In the genomic region with DNA sequence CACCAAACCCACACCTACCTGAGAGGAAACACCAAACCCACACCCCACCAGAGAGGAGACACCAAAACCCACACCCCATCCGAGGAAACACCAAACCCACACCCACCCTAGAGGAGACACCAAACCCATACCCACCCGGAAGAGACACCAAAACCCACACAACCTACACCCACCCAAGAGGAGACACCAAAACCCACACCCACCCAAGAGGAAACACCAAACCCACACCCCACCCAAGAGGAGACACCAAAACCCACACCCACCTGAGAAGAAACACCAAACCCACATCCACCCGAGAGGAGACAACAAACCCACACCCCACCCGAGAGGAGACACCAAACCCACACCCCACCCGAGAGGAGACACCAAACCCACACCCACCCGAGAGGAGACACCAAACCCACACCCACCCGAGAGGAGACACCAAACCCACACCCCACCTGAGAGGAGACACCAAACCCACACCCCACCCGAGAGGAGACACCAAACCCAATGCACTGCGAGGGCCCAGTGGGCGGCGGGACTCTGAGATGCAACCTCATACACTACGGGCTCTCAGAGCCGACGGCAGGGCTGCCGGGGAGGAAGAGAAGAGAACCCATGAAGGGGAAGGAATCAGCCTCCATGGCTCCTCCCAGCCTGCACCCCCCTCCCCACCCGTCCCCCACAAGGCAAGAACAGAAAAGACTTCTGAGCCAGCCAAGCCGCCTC, we compare ENCODE assay signal across 24 cellular contexts.
DNase-seq lines count a peak whose midpoint lies in the region; ATAC-seq and TF ChIP-seq lines count a peak whose summit lies in the region.
"Had no signal": no experiment of that assay in that cellular context is flagged by ENCODE, and none has a peak within 500 bp of the region (broad histone marks: within the 10 kb centered on the region; RNA-seq: fewer than 3 reads in every experiment).

No MANE protein-coding gene starts in this region.

- no peak overlapping the region for H3K4me3 ChIP-seq in DND-41 (ENCODE audit: low read depth in 1 of 2, low read length in 2 of 2)
- no peak overlapping the region for H3K4me3 ChIP-seq in esophagus squamous epithelium
- H3K4me3 ChIP-seq: BLaER1 treated with 17β-estradiol and CSF1 and Interleukin-3, amounts not matched to agents 10 nM and 100 nM; cardiac muscle cell; K562; MG63; prostate gland; testis had no signal

- intact Hi-C loops in activated T-helper 1 cell treated with anti-CD3 and anti-CD28 coated beads, Interleukin-12 subunit alpha, Interleukin-12 subunit beta, Interleukin-2, Interleukin-4 antibody, amounts not matched to agents 30 ng/mL and 10 ng/mL and 1 ng/mL, durations not matched to agents 14 hours and 24 hours and 36 hours (cut with micrococcal nuclease): no loop called here
- intact Hi-C loops in esophagus squamous epithelium (cut with DNase I): no loop called here

- H3K36me3 Mint-ChIP-seq in activated naive CD4-positive, alpha-beta T cell treated with anti-CD3 and anti-CD28 coated beads, Interleukin-2, amount 50 U/mL, for 72 hours: peaks cover 23 to 31% of the 10 kb centered on the region in 2 donors
- H3K36me3 Mint-ChIP-seq in activated T-helper 1 cell treated with anti-CD3 and anti-CD28 coated beads, Interleukin-12 subunit alpha, Interleukin-12 subunit beta, Interleukin-2, Interleukin-4 antibody, amounts not matched to agents 30 ng/mL and 10 ng/mL and 1 ng/mL, durations not matched to agents 14 hours and 24 hours and 36 hours (ENCODE audit: low read depth): peaks cover 34% of the 10 kb centered on the region
- peaks cover 16 to 43% (median 25%) of the 10 kb centered on the region in 3 donors for H3K36me3 Mint-ChIP-seq in naive thymus-derived CD8-positive, alpha-beta T cell

- POLR2A ChIA-PET in naive thymus-derived CD8-positive, alpha-beta T cell (lab: Charles Lee): no interaction called here

- H3K36me3 ChIP-seq in DND-41 (ENCODE audit: insufficient read depth, low read length) (peaks cover 72% of the 10 kb centered on the region), esophagus squamous epithelium (peaks cover 0 to 76% (median 0%) of the 10 kb centered on the region in 3 donors)
- H3K36me3 ChIP-seq: cardiac muscle cell, prostate gland had no signal

- 74 to 80% methylated on average over 2 to 3 of the region's 17 CpGs for WGBS in esophagus squamous epithelium, 2 donors

- DNase-seq in activated naive CD4-positive, alpha-beta T cell treated with anti-CD3 and anti-CD28 coated beads, Interleukin-2, amount 50 U/mL, for 72 hours (ENCODE audit: low spot score in 2 of 2): no peak
- DNase-seq in activated naive CD4-positive, alpha-beta T cell treated with anti-CD3 and anti-CD28 coated beads, Interleukin-2, amount 50 U/mL, for 16 hours: no peak
- DNase-seq in DND-41: no peak
- DNase-seq in activated T-helper 1 cell treated with anti-CD3 and anti-CD28 coated beads, Interleukin-12 subunit alpha, Interleukin-12 subunit beta, Interleukin-2, Interleukin-4 antibody, amounts not matched to agents 30 ng/mL and 10 ng/mL and 1 ng/mL, durations not matched to agents 14 hours and 24 hours and 36 hours (ENCODE audit: low spot score): no peak
- peak in 2 of 10 donors; percentile 9 to 18 for DNase-seq in naive thymus-derived CD8-positive, alpha-beta T cell
- no peak for DNase-seq in esophagus squamous epithelium (lab: John Stamatoyannopoulos, UW)
- DNase-seq in substantia nigra (lab: John Stamatoyannopoulos, UW): no peak
- DNase-seq: ACHN, foreskin fibroblast, MG63, NCI-H1436 treated with DMSO at 0.1 percent for 48 hours, NCI-H526 treated with DMSO at 0.1 percent for 48 hours, SK-N-SH, T-helper 9 cell, testis had no signal

- peaks cover 4 to 8% of the 10 kb centered on the region in 2 donors for H3K9me3 Mint-ChIP-seq in activated naive CD4-positive, alpha-beta T cell treated with anti-CD3 and anti-CD28 coated beads, Interleukin-2, amount 50 U/mL, for 72 hours
- H3K9me3 Mint-ChIP-seq in activated T-helper 1 cell treated with anti-CD3 and anti-CD28 coated beads, Interleukin-12 subunit alpha, Interleukin-12 subunit beta, Interleukin-2, Interleukin-4 antibody, amounts not matched to agents 30 ng/mL and 10 ng/mL and 1 ng/mL, durations not matched to agents 14 hours and 24 hours and 36 hours: peaks cover 26% of the 10 kb centered on the region
- H3K9me3 Mint-ChIP-seq in naive thymus-derived CD8-positive, alpha-beta T cell: peaks cover 0 to 34% (median 10%) of the 10 kb centered on the region in 9 donors
- H3K9me3 Mint-ChIP-seq: mesothelial cell of epicardium, neural crest cell had no signal

- peaks cover 7% of the 10 kb centered on the region for H3K9me3 ChIP-seq in DND-41 (ENCODE audit: insufficient read depth, low read length, severe bottlenecking)
- no peaks in the 10 kb centered on the region for H3K9me3 ChIP-seq in esophagus squamous epithelium
- H3K9me3 ChIP-seq: MG63, prostate gland, SK-N-SH, testis had no signal

- no peak overlapping the region for H3K4me3 Mint-ChIP-seq in activated T-helper 1 cell treated with anti-CD3 and anti-CD28 coated beads, Interleukin-12 subunit alpha, Interleukin-12 subunit beta, Interleukin-2, Interleukin-4 antibody, amounts not matched to agents 30 ng/mL and 10 ng/mL and 1 ng/mL, durations not matched to agents 14 hours and 24 hours and 36 hours
- peak overlapping the region in 5 of 10 donors; percentile 20 to 74 (median 39) for H3K4me3 Mint-ChIP-seq in naive thymus-derived CD8-positive, alpha-beta T cell
- H3K4me3 Mint-ChIP-seq: mesothelial cell of epicardium, neural crest cell had no signal

- H3K4me2 ChIP-seq in DND-41 (ENCODE audit: insufficient read depth, low read length): no peak overlapping the region
- H3K4me2 ChIP-seq: SK-N-SH had no signal

- no peak overlapping the region for H3K9ac ChIP-seq in DND-41 (ENCODE audit: low read depth, low read length)
- H3K9ac ChIP-seq: BLaER1 treated with 17β-estradiol and CSF1 and Interleukin-3, amounts not matched to agents 10 nM and 100 nM; SK-N-SH had no signal

- no peak for ATAC-seq in activated naive CD4-positive, alpha-beta T cell treated with anti-CD3 and anti-CD28 coated beads, Interleukin-2, amount 50 U/mL, for 72 hours
- ATAC-seq in DND-41 (ENCODE audit: insufficient read depth, low read depth) (0 out of 3 replicates have a peak, but pooled peaks have one; percentile 39), GM18517 (IDR thresholded peaks at IDR 0.05; ENCODE audit: unreplicated experiment) (no peak)
- peak; percentile 23 to 58 for ATAC-seq in naive thymus-derived CD8-positive, alpha-beta T cell
- ATAC-seq: HCT116, K562, left lobe of liver had no signal

- H3K79me2 ChIP-seq in DND-41 (ENCODE audit: insufficient read depth, low read length): peaks cover 50% of the 10 kb centered on the region

- TF ChIP-seq CTCF in DND-41 (IDR thresholded peaks at IDR 0.05; ENCODE audit: borderline replicate concordance, extremely low read depth, low read length, poor library complexity, severe bottlenecking) (no peak), esophagus squamous epithelium (IDR thresholded peaks at IDR 0.05) (no peak)

- H3K4me1 ChIP-seq in DND-41 (ENCODE audit: insufficient read depth, low read length): no peaks in the 10 kb centered on the region
- H3K4me1 ChIP-seq in esophagus squamous epithelium: no peaks in the 10 kb centered on the region
- H3K4me1 ChIP-seq: prostate gland, testis had no signal

- H3K4me1 Mint-ChIP-seq in activated T-helper 1 cell treated with anti-CD3 and anti-CD28 coated beads, Interleukin-12 subunit alpha, Interleukin-12 subunit beta, Interleukin-2, Interleukin-4 antibody, amounts not matched to agents 30 ng/mL and 10 ng/mL and 1 ng/mL, durations not matched to agents 14 hours and 24 hours and 36 hours (ENCODE audit: low read depth): peaks cover 5% of the 10 kb centered on the region
- H3K4me1 Mint-ChIP-seq in naive thymus-derived CD8-positive, alpha-beta T cell: peaks cover 16 to 42% (median 22%) of the 10 kb centered on the region in 4 donors
- H3K4me1 Mint-ChIP-seq: mesothelial cell of epicardium had no signal

- H3K27ac Mint-ChIP-seq in activated naive CD4-positive, alpha-beta T cell treated with anti-CD3 and anti-CD28 coated beads, Interleukin-2, amount 50 U/mL, for 72 hours: peak overlapping the region; percentile 15 to 41
- H3K27ac Mint-ChIP-seq in activated T-helper 1 cell treated with anti-CD3 and anti-CD28 coated beads, Interleukin-12 subunit alpha, Interleukin-12 subunit beta, Interleukin-2, Interleukin-4 antibody, amounts not matched to agents 30 ng/mL and 10 ng/mL and 1 ng/mL, durations not matched to agents 14 hours and 24 hours and 36 hours: peak overlapping the region; percentile 65
- H3K27ac Mint-ChIP-seq in naive thymus-derived CD8-positive, alpha-beta T cell: peak overlapping the region in 5 of 10 donors; percentile 53 to 80 (median 75)
- H3K27ac Mint-ChIP-seq: mesothelial cell of epicardium had no signal

- H3K27me3 Mint-ChIP-seq in activated T-helper 1 cell treated with anti-CD3 and anti-CD28 coated beads, Interleukin-12 subunit alpha, Interleukin-12 subunit beta, Interleukin-2, Interleukin-4 antibody, amounts not matched to agents 30 ng/mL and 10 ng/mL and 1 ng/mL, durations not matched to agents 14 hours and 24 hours and 36 hours (ENCODE audit: insufficient read depth): no peaks in the 10 kb centered on the region
- H3K27me3 Mint-ChIP-seq in naive thymus-derived CD8-positive, alpha-beta T cell: no peaks in the 10 kb centered on the region

- TF ChIP-seq POLR2A in esophagus squamous epithelium (IDR thresholded peaks at IDR 0.05): no peak

- peaks cover 54% of the 10 kb centered on the region for H4K20me1 ChIP-seq in DND-41 (ENCODE audit: insufficient read depth, low read length)

- H3K27me3 ChIP-seq in DND-41 (ENCODE audit: insufficient read depth, low read length, poor library complexity): no peaks in the 10 kb centered on the region
- no peaks in the 10 kb centered on the region for H3K27me3 ChIP-seq in esophagus squamous epithelium
- H3K27me3 ChIP-seq: BLaER1 treated with 17β-estradiol and CSF1 and Interleukin-3, amounts not matched to agents 10 nM and 100 nM; cardiac muscle cell; MG63; testis had no signal

- no peak overlapping the region for H2AFZ ChIP-seq in DND-41 (ENCODE audit: low read depth, low read length)

- H3K27ac ChIP-seq in DND-41 (ENCODE audit: low read length): no peak overlapping the region
- no peak overlapping the region for H3K27ac ChIP-seq in esophagus squamous epithelium
- no peak overlapping the region for H3K27ac ChIP-seq in substantia nigra (ENCODE audit: low read depth, low read length, poor library complexity, severe bottlenecking)
- H3K27ac ChIP-seq: BLaER1 treated with 17β-estradiol and CSF1 and Interleukin-3, amounts not matched to agents 10 nM and 100 nM; cardiac muscle cell; prostate gland; testis had no signal

Comparison
In these comparisons a context has a peak if more than half of its experiments do, and no peak if none do; other contexts are left out.
1. ATAC-seq: peak in DND-41 (single experiment) and naive thymus-derived CD8-positive, alpha-beta T cell (2 of 2); none in activated naive CD4-positive, alpha-beta T cell treated with anti-CD3 and anti-CD28 coated beads, Interleukin-2, amount 50 U/mL, for 72 hours (0 of 2) and GM18517 (single experiment).